In genomic region chr10:89342219-89342966, GRCh38 we compare ENCODE assay signal across 10 cellular contexts. TPM values are rescaled to one million over a fixed set of nuclear protein-coding genes. Genes with fewer than 3 reads are reported as not detected.
DNase-seq lines count a peak whose midpoint lies in the region; ATAC-seq, FAIRE-seq and TF ChIP-seq lines count a peak whose summit lies in the region.
"Had no signal": no experiment of that assay in that cellular context is flagged by ENCODE, and none has a peak within 500 bp of the region (broad histone marks: within the 10 kb centered on the region; RNA-seq: fewer than 3 reads in every experiment).

No MANE protein-coding gene starts in this region.

- no peak for FAIRE-seq in bronchial epithelial cell (lab: Jason Lieb, UNC)
- FAIRE-seq in urothelium cell line (lab: Jason Lieb, UNC), result no peak

- no peak for TF ChIP-seq CTCF in bronchial epithelial cell (IDR thresholded peaks at IDR 0.05; ENCODE audit: insufficient read depth, low read length, severe bottlenecking)
- no peak for TF ChIP-seq CTCF in tibial artery (IDR thresholded peaks at IDR 0.05)

- peaks cover 0 to 13% (median 5%) of the 10 kb centered on the region in 4 donors for H3K4me1 ChIP-seq in tibial artery

- intact Hi-C loops in tibial artery (cut with DNase I; ENCODE audit: low total_unique reads), result no loop called here

- ATAC-seq in left lobe of liver (peak; percentile 7), HG03045 (IDR thresholded peaks at IDR 0.05; ENCODE audit: unreplicated experiment) (no peak)

- H3K9me3 ChIP-seq in MG63 (no peaks in the 10 kb centered on the region), tibial artery (no peaks in the 10 kb centered on the region)

- DNase-seq in MG63 (peak; percentile 77), bronchial epithelial cell (ENCODE audit: low read depth) (peak; percentile 58), left lobe of liver (ENCODE audit: low spot score) (no peak), tibial artery (peak; percentile 83 to 89), urothelium cell line (ENCODE audit: low spot score) (no peak), GF-D8 (lab: John Stamatoyannopoulos, UW) (no peak)
- DNase-seq: nephron progenitor cell had no signal

- H3K27ac ChIP-seq in tibial artery, result no peak overlapping the region
- H3K27ac ChIP-seq: HL-60, SK-N-MC had no signal

- H3K36me3 ChIP-seq in MG63, result peaks cover 9% of the 10 kb centered on the region
- no peaks in the 10 kb centered on the region for H3K36me3 ChIP-seq in bronchial epithelial cell (ENCODE audit: control insufficient read depth, insufficient read depth, low read length)
- H3K36me3 ChIP-seq in tibial artery, result peaks cover 6 to 22% (median 15%) of the 10 kb centered on the region in 3 donors

- H3K4me3 ChIP-seq in MG63, result no peak overlapping the region
- H3K4me3 ChIP-seq in bronchial epithelial cell (ENCODE audit: low read depth, low read length), result no peak overlapping the region
- no peak overlapping the region for H3K4me3 ChIP-seq in tibial artery
- H3K4me3 ChIP-seq: SK-N-MC had no signal

- H3K27me3 ChIP-seq in MG63 (no peaks in the 10 kb centered on the region), bronchial epithelial cell (ENCODE audit: control insufficient read depth, insufficient read depth, low read length) (no peaks in the 10 kb centered on the region), tibial artery (no peaks in the 10 kb centered on the region)

RNA-seq across cellular contexts. Expression of gene IFIT3, which starts 14.6 kb away (rescaled TPM):
- 32.0 and 47.1 TPM in 2 replicates for total RNA-seq in MG63 (2014; rRNA removed; shearing (Covaris generic); ENCODE audit: low replicate concordance)
- total RNA-seq in bronchial epithelial cell, result 0.13 and 0.26 TPM in 2 replicates
- total RNA-seq in left lobe of liver, result 8.7 TPM

RNA-seq across cellular contexts. Expression of gene IFIT1B, which starts 35.5 kb away (rescaled TPM):
- not detected in 2 replicates for total RNA-seq in MG63 (2014; rRNA removed; shearing (Covaris generic); ENCODE audit: low replicate concordance)
- not detected in 2 replicates for total RNA-seq in bronchial epithelial cell
- not detected for total RNA-seq in left lobe of liver

RNA-seq across cellular contexts. Expression of gene IFIT2, which starts 40.5 kb away (rescaled TPM):
- 14.3 and 18.7 TPM in 2 replicates for total RNA-seq in MG63 (2014; rRNA removed; shearing (Covaris generic); ENCODE audit: low replicate concordance)
- total RNA-seq in bronchial epithelial cell, result 0.13 and 0.26 TPM in 2 replicates
- total RNA-seq in left lobe of liver, result 6.0 TPM

RNA-seq across cellular contexts. Expression of gene IFIT1, which starts 50.0 kb away (rescaled TPM):
- 40.8 and 44.7 TPM in 2 replicates for total RNA-seq in MG63 (2014; rRNA removed; shearing (Covaris generic); ENCODE audit: low replicate concordance)
- total RNA-seq in bronchial epithelial cell (0.26 TPM in 2 replicates), left lobe of liver (9.6 TPM)

Comparison
In these comparisons a context has a peak if more than half of its experiments do, and no peak if none do; other contexts are left out.
1. DNase-seq: peak in MG63 (single experiment), bronchial epithelial cell (single experiment) and tibial artery (2 of 2); none in left lobe of liver (single experiment), urothelium cell line (single experiment) and GF-D8 (single experiment).